In genomic region chr4:1222938-1223690, GRCh38 we compare ENCODE assay signal across 28 cellular contexts. TPM values are rescaled to one million over a fixed set of nuclear protein-coding genes. Genes with fewer than 3 reads are reported as not detected.
DNase-seq lines count a peak whose midpoint lies in the region; ATAC-seq and TF ChIP-seq lines count a peak whose summit lies in the region.
"Had no signal": no experiment of that assay in that cellular context is flagged by ENCODE, and none has a peak within 500 bp of the region (broad histone marks: within the 10 kb centered on the region; RNA-seq: fewer than 3 reads in every experiment).

No MANE protein-coding gene starts in this region.

- H3K4me3 ChIP-seq in BLaER1 (no peak overlapping the region), mesenchymal stem cell (ENCODE audit: insufficient read depth in 1 of 2, low read depth in 1 of 2, low read length in 2 of 2) (no peak overlapping the region)
- no peak overlapping the region for H3K4me3 ChIP-seq in CD8-positive, alpha-beta T cell (ENCODE audit: low read depth, low read length)
- H3K4me3 ChIP-seq: A549, GM12878, PC-9, SJSA1 had no signal

- no peaks in the 10 kb centered on the region for H3K9me3 ChIP-seq in BLaER1
- no peaks in the 10 kb centered on the region for H3K9me3 ChIP-seq in CD8-positive, alpha-beta T cell (ENCODE audit: low read length)
- no peaks in the 10 kb centered on the region for H3K9me3 ChIP-seq in mesenchymal stem cell (ENCODE audit: control insufficient read depth, low read length)
- H3K9me3 ChIP-seq: A549, SJSA1 had no signal

- peak overlapping the region; percentile 35 for H4K8ac ChIP-seq in mesenchymal stem cell (ENCODE audit: low read length)

- POLR2A ChIA-PET in CD8-positive, alpha-beta T cell (lab: Charles Lee): no interaction called here

- H3K27me3 Mint-ChIP-seq in CD8-positive, alpha-beta T cell (ENCODE audit: low read depth): no peaks in the 10 kb centered on the region
- no peaks in the 10 kb centered on the region for H3K27me3 Mint-ChIP-seq in effector memory CD8-positive, alpha-beta T cell

- CTCF ChIA-PET in CD8-positive, alpha-beta T cell (lab: Charles Lee): no interaction called here

- peak; percentile 26 for ATAC-seq in CD8-positive, alpha-beta T cell
- peak; percentile 46 for ATAC-seq in effector memory CD8-positive, alpha-beta T cell (replicated peaks)
- ATAC-seq: A549, GM12878 had no signal

- peak overlapping the region; percentile 18 for H4K91ac ChIP-seq in mesenchymal stem cell (ENCODE audit: low read length)

- H4K20me1 ChIP-seq in BLaER1: peaks cover 100% of the 10 kb centered on the region

- H3K27ac Mint-ChIP-seq in CD8-positive, alpha-beta T cell: no peak overlapping the region
- peak overlapping the region in 1 of 2 donors; percentile 84 for H3K27ac Mint-ChIP-seq in effector memory CD8-positive, alpha-beta T cell

- no peak overlapping the region for H3K4me3 Mint-ChIP-seq in CD8-positive, alpha-beta T cell
- H3K4me3 Mint-ChIP-seq in effector memory CD8-positive, alpha-beta T cell: no peak overlapping the region

- intact Hi-C loops in CD8-positive, alpha-beta T cell (cut with DNase I, micrococcal nuclease): no loop called here

- H2AK5ac ChIP-seq in mesenchymal stem cell (ENCODE audit: low read length, severe bottlenecking): no peak overlapping the region

- H3K4me2 ChIP-seq in BLaER1 (peak overlapping the region; percentile 95), mesenchymal stem cell (ENCODE audit: low read length, poor library complexity, severe bottlenecking) (no peak overlapping the region)
- H3K4me2 ChIP-seq: A549, PC-9 had no signal

- H3K27ac ChIP-seq in BLaER1 (no peak overlapping the region), mesenchymal stem cell (ENCODE audit: low read length, poor library complexity, severe bottlenecking) (no peak overlapping the region)
- H3K27ac ChIP-seq in CD8-positive, alpha-beta T cell (ENCODE audit: low read depth, low read length): no peak overlapping the region
- H3K27ac ChIP-seq: A549, C4-2B, PC-9, SJSA1 had no signal

- no peak overlapping the region for H2BK120ac ChIP-seq in mesenchymal stem cell (ENCODE audit: low read depth, low read length)

- peaks cover 58% of the 10 kb centered on the region for H3K36me3 ChIP-seq in BLaER1
- peaks cover 32% of the 10 kb centered on the region for H3K36me3 ChIP-seq in CD8-positive, alpha-beta T cell (ENCODE audit: insufficient read depth, low read length)
- H3K36me3 ChIP-seq in mesenchymal stem cell (ENCODE audit: control insufficient read depth in 1 of 2, insufficient read depth in 2 of 2, low read depth in 1 of 2, low read length in 2 of 2): peaks cover 71 to 76% of the 10 kb centered on the region in 2 experiments

- no peak for DNase-seq in CD8-positive, alpha-beta T cell
- no peak for DNase-seq in effector memory CD8-positive, alpha-beta T cell
- DNase-seq in mesenchymal stem cell (no peak), NCI-H526 (lab: John Stamatoyannopoulos, UW) (no peak), NCI-H82 (lab: John Stamatoyannopoulos, UW) (no peak), NCI-H1436 (lab: John Stamatoyannopoulos, UW) (no peak)
- DNase-seq: AML-193; CD8-positive, alpha-beta memory T cell; DMS 273 treated with DMSO at 0.1 percent for 48 hours; DMS79; EL; GDM1; GOT3; HCEC 1CT; Kasumi-1; MV-4-11; NCI-H1105; NCI-H146; NCI-H1930; NCI-H2107; NCI-H524 treated with DMSO at 0.1 percent for 48 hours; PC-9; Right ventricle myocardium superior had no signal

- H3K27me3 ChIP-seq in BLaER1 (0 out of 2 replicates have a peak, but pooled peaks cover 5% of the 10 kb centered on the region), mesenchymal stem cell (ENCODE audit: control insufficient read depth in 1 of 2, insufficient read depth in 1 of 2, low read length in 2 of 2) (no peaks in the 10 kb centered on the region)
- no peaks in the 10 kb centered on the region for H3K27me3 ChIP-seq in CD8-positive, alpha-beta T cell (ENCODE audit: insufficient read depth, low read length)
- H3K27me3 ChIP-seq: SJSA1 had no signal

- no peak for TF ChIP-seq CTCF in CD8-positive, alpha-beta T cell (IDR thresholded peaks at IDR 0.05)

- H2BK15ac ChIP-seq in mesenchymal stem cell (ENCODE audit: low read depth, poor library complexity, severe bottlenecking): no peak overlapping the region

- no peak overlapping the region for H3K4ac ChIP-seq in mesenchymal stem cell (ENCODE audit: low read depth in 1 of 2, low read length in 2 of 2)

- no peak overlapping the region for H3K23ac ChIP-seq in mesenchymal stem cell (ENCODE audit: low read length in 2 of 2)

- H3K79me1 ChIP-seq in mesenchymal stem cell (replicated peaks; ENCODE audit: low read length, poor library complexity, severe bottlenecking): peaks cover 53% of the 10 kb centered on the region

- no peak overlapping the region for H2BK5ac ChIP-seq in mesenchymal stem cell (ENCODE audit: low read depth, low read length, poor library complexity, severe bottlenecking)

- no peaks in the 10 kb centered on the region for H3K9me3 Mint-ChIP-seq in CD8-positive, alpha-beta T cell
- H3K9me3 Mint-ChIP-seq in effector memory CD8-positive, alpha-beta T cell: no peaks in the 10 kb centered on the region
- H3K9me3 Mint-ChIP-seq: CD8-positive, alpha-beta memory T cell had no signal

- H3K4me1 ChIP-seq in BLaER1 (peaks cover 67% of the 10 kb centered on the region), mesenchymal stem cell (ENCODE audit: control insufficient read depth, insufficient read depth, low read depth, low read length) (no peaks in the 10 kb centered on the region)
- H3K4me1 ChIP-seq in CD8-positive, alpha-beta T cell (ENCODE audit: insufficient read depth, low read length): no peaks in the 10 kb centered on the region
- H3K4me1 ChIP-seq: A549, SJSA1 had no signal

- 98% methylated on average over 29 of the region's 29 CpGs for WGBS in mesenchymal stem cell

- H3K18ac ChIP-seq in mesenchymal stem cell (ENCODE audit: low read depth in 1 of 2, low read length in 2 of 2): no peak overlapping the region

- no peak overlapping the region for H2BK12ac ChIP-seq in mesenchymal stem cell (ENCODE audit: low read length in 2 of 2)

- H3K36me3 Mint-ChIP-seq in CD8-positive, alpha-beta T cell: peaks cover 68% of the 10 kb centered on the region
- peaks cover 71% of the 10 kb centered on the region for H3K36me3 Mint-ChIP-seq in effector memory CD8-positive, alpha-beta T cell (ENCODE audit: insufficient read depth)

- H3K9ac ChIP-seq in BLaER1 (no peak overlapping the region), mesenchymal stem cell (ENCODE audit: low read length) (no peak overlapping the region)

- H3K14ac ChIP-seq in mesenchymal stem cell (ENCODE audit: low read length in 2 of 2): no peak overlapping the region

- H2AFZ ChIP-seq in mesenchymal stem cell (ENCODE audit: low read depth, low read length): no peak overlapping the region
- H2AFZ ChIP-seq: PC-9 had no signal

- H3K4me1 Mint-ChIP-seq in CD8-positive, alpha-beta T cell (ENCODE audit: low read depth): peaks cover 35% of the 10 kb centered on the region
- H3K4me1 Mint-ChIP-seq in effector memory CD8-positive, alpha-beta T cell (ENCODE audit: low read depth in 2 of 2): peaks cover 23 to 24% of the 10 kb centered on the region in 2 donors

RNA-seq across cellular contexts. Expression of gene CTBP1, which starts 25.8 kb away (rescaled TPM):
- 100 to 1,000 TPM; 129 to 132 TPM for total RNA-seq in CD8-positive, alpha-beta T cell
- polyA plus RNA-seq in mesenchymal stem cell (2013, experiment 1 of 2): 96.7 TPM
- polyA plus RNA-seq in mesenchymal stem cell (2013, experiment 2 of 2): 92.8 TPM

RNA-seq across cellular contexts. Expression of gene SPON2, which starts 50.7 kb away (rescaled TPM):
- total RNA-seq in CD8-positive, alpha-beta T cell: 10 to 100 TPM; 25.1 to 26.4 TPM
- 3,023 TPM for polyA plus RNA-seq in mesenchymal stem cell (2013, experiment 1 of 2)
- polyA plus RNA-seq in mesenchymal stem cell (2013, experiment 2 of 2): 3,062 TPM
